Comparison of ENCODE assay signal across 26 cellular contexts in genomic region chr2:54254180-54254579, GRCh38. TPM values are rescaled to one million over a fixed set of nuclear protein-coding genes. Genes with fewer than 3 reads are reported as not detected.
"Had no signal": no experiment of that assay in that cellular context is flagged by ENCODE, and none has a peak within 500 bp of the region (broad histone marks: within the 10 kb centered on the region; RNA-seq: fewer than 3 reads in every experiment).

No MANE protein-coding gene starts in this region.

- ATAC-seq: activated T-cell treated with anti-CD3 and anti-CD28 coated beads, Interleukin-2, amount 50 U/mL, for 72 hours; gastroesophageal sphincter; left ventricle myocardium superior; naive thymus-derived CD8-positive, alpha-beta T cell; stimulated activated naive CD8-positive, alpha-beta T cell treated with anti-CD3 and anti-CD28 coated beads, Interleukin-15, Interleukin-2, amounts not matched to agents 100 U/mL and 50 U/mL, for 24 hours; upper lobe of right lung had no signal

- H3K27ac Mint-ChIP-seq: activated CD4-positive, alpha-beta memory T cell treated with anti-CD3 and anti-CD28 coated beads for 36 hours; activated naive CD4-positive, alpha-beta T cell treated with anti-CD3 and anti-CD28 coated beads for 36 hours; activated naive CD8-positive, alpha-beta T cell treated with anti-CD3 and anti-CD28 coated beads, Interleukin-2, amount 10 ng/mL, durations not matched to agents 7 days and 5 days; activated T-cell treated with anti-CD3 and anti-CD28 coated beads, Interleukin-2, amount 50 U/mL, for 72 hours; mesothelial cell of epicardium; neural progenitor cell had no signal

- FAIRE-seq: endometrium, islet of Langerhans had no signal

- H3K4me1 ChIP-seq: prostate gland, upper lobe of right lung had no signal

- H3K27me3 ChIP-seq: cardiac muscle cell, gastroesophageal sphincter, neural progenitor cell, ovary, upper lobe of right lung had no signal

- H3K27ac ChIP-seq: cardiac muscle cell, gastroesophageal sphincter, ovary, prostate gland, upper lobe of right lung had no signal

- H3K9me3 Mint-ChIP-seq: activated CD4-positive, alpha-beta memory T cell treated with anti-CD3 and anti-CD28 coated beads for 36 hours; activated T-cell treated with anti-CD3 and anti-CD28 coated beads, Interleukin-2, amount 50 U/mL, for 72 hours; mesothelial cell of epicardium had no signal

- H3K36me3 ChIP-seq: cardiac muscle cell, gastroesophageal sphincter, neural progenitor cell, ovary, prostate gland, upper lobe of right lung had no signal

- H3K4me3 ChIP-seq: cardiac muscle cell, gastroesophageal sphincter, neural progenitor cell, ovary, prostate gland, upper lobe of right lung had no signal

- H3K4me2 ChIP-seq: neural progenitor cell had no signal

- H3K9me3 ChIP-seq: gastroesophageal sphincter, ovary, prostate gland, upper lobe of right lung had no signal

- DNase-seq: activated CD4-positive, alpha-beta memory T cell treated with anti-CD3 and anti-CD28 coated beads for 36 hours; activated CD4-positive, alpha-beta T cell treated with anti-CD3 and anti-CD28 coated beads for 48 hours; activated CD4-positive, CD25-positive, alpha-beta regulatory T cell; activated effector memory CD4-positive, alpha-beta T cell treated with Interleukin-2 at 50 U/mL for 16 hours; activated naive CD4-positive, alpha-beta T cell treated with anti-CD3 and anti-CD28 coated beads for 36 hours; activated naive CD8-positive, alpha-beta T cell treated with anti-CD3 and anti-CD28 coated beads, Interleukin-2, amount 10 ng/mL, durations not matched to agents 7 days and 5 days; activated T-cell treated with anti-CD3 and anti-CD28 coated beads, Interleukin-2, amount 50 U/mL, for 72 hours; amniotic stem cell; cortex of kidney; hypothalamus; left ventricle myocardium superior; mammary epithelial cell; naive thymus-derived CD8-positive, alpha-beta T cell; ovary; stimulated activated CD4-positive, alpha-beta T cell treated with anti-CD3 and anti-CD28 coated beads, Interleukin-4, amount 100 ng/mL, for 24 hours; stimulated activated naive CD8-positive, alpha-beta T cell treated with anti-CD3 and anti-CD28 coated beads, Interleukin-15, Interleukin-2, amounts not matched to agents 100 U/mL and 50 U/mL, for 24 hours; T1000; upper lobe of right lung had no signal

- H3K9ac ChIP-seq: neural progenitor cell had no signal

- H3K4me1 Mint-ChIP-seq: activated naive CD8-positive, alpha-beta T cell treated with anti-CD3 and anti-CD28 coated beads, Interleukin-2, amount 10 ng/mL, durations not matched to agents 7 days and 5 days; mesothelial cell of epicardium; naive thymus-derived CD8-positive, alpha-beta T cell; neural progenitor cell had no signal

- H2AFZ ChIP-seq: neural progenitor cell had no signal

- H3K36me3 Mint-ChIP-seq: activated naive CD8-positive, alpha-beta T cell treated with anti-CD3 and anti-CD28 coated beads, Interleukin-2, amount 10 ng/mL, durations not matched to agents 7 days and 5 days; mesothelial cell of epicardium; neural progenitor cell had no signal

- H3K27me3 Mint-ChIP-seq: activated CD4-positive, alpha-beta memory T cell treated with anti-CD3 and anti-CD28 coated beads for 36 hours; activated naive CD8-positive, alpha-beta T cell treated with anti-CD3 and anti-CD28 coated beads, Interleukin-2, amount 10 ng/mL, durations not matched to agents 7 days and 5 days; naive thymus-derived CD8-positive, alpha-beta T cell had no signal

- H3K4me3 Mint-ChIP-seq: activated CD4-positive, alpha-beta memory T cell treated with anti-CD3 and anti-CD28 coated beads for 36 hours; activated naive CD4-positive, alpha-beta T cell treated with anti-CD3 and anti-CD28 coated beads for 36 hours; activated naive CD8-positive, alpha-beta T cell treated with anti-CD3 and anti-CD28 coated beads, Interleukin-2, amount 10 ng/mL, durations not matched to agents 7 days and 5 days; activated T-cell treated with anti-CD3 and anti-CD28 coated beads, Interleukin-2, amount 50 U/mL, for 72 hours; mesothelial cell of epicardium; naive thymus-derived CD8-positive, alpha-beta T cell; neural progenitor cell had no signal

RNA-seq across cellular contexts. Expression of gene TSPYL6, which starts 1.8 kb away (rescaled TPM):
- total RNA-seq: activated CD4-positive, alpha-beta memory T cell treated with anti-CD3 and anti-CD28 coated beads for 36 hours; activated naive CD4-positive, alpha-beta T cell treated with anti-CD3 and anti-CD28 coated beads for 36 hours; activated naive CD8-positive, alpha-beta T cell treated with anti-CD3 and anti-CD28 coated beads, Interleukin-2, amount 10 ng/mL, durations not matched to agents 7 days and 5 days; activated T-cell treated with anti-CD3 and anti-CD28 coated beads, Interleukin-2, amount 50 U/mL, for 72 hours; cardiac muscle cell; left ventricle myocardium superior; mammary epithelial cell; mesothelial cell of epicardium; naive thymus-derived CD8-positive, alpha-beta T cell; T-helper 1 cell treated with Interleukin-12 subunit alpha and Interleukin-12 subunit beta and Interleukin-4 antibody, amounts not matched to agents 30 ng/mL and 1 ng/mL, for 36 hours; upper lobe of right lung had no signal
